In genomic region chr6:168163096-168163731, GRCh38 we compare ENCODE assay signal across 14 cellular contexts.
DNase-seq lines count a peak whose midpoint lies in the region; ATAC-seq lines count a peak whose summit lies in the region.
"Had no signal": no experiment of that assay in that cellular context is flagged by ENCODE, and none has a peak within 500 bp of the region (broad histone marks: within the 10 kb centered on the region; RNA-seq: fewer than 3 reads in every experiment).

No MANE protein-coding gene starts in this region.

- H3K9me3 ChIP-seq in effector memory CD4-positive, alpha-beta T cell (ENCODE audit: control insufficient read depth, low read length), result no peaks in the 10 kb centered on the region
- H3K9me3 ChIP-seq: esophagus squamous epithelium had no signal

- H3K36me3 ChIP-seq in effector memory CD4-positive, alpha-beta T cell (ENCODE audit: control insufficient read depth, insufficient read depth, low read length), result no peaks in the 10 kb centered on the region
- H3K36me3 ChIP-seq: BLaER1, esophagus squamous epithelium had no signal

- no peak overlapping the region for H3K4me3 ChIP-seq in effector memory CD4-positive, alpha-beta T cell (ENCODE audit: insufficient read depth, low read depth, low read length, poor library complexity, severe bottlenecking)
- H3K4me3 ChIP-seq: BLaER1, esophagus squamous epithelium had no signal

- DNase-seq in Ammon's horn (ENCODE audit: low spot score) (peak; percentile 30), SK-N-DZ (ENCODE audit: low spot score) (peak; percentile 66), globus pallidus (ENCODE audit: low spot score) (peak; percentile 30), pons (ENCODE audit: low spot score) (peak; percentile 53), SW480 (ENCODE audit: low spot score) (no peak), NCI-H1417 treated with DMSO at 0.1 percent for 48 hours (lab: John Stamatoyannopoulos, UW) (no peak)
- DNase-seq in effector memory CD4-positive, alpha-beta T cell, result no peak
- DNase-seq: activated gamma-delta T cell treated with Interleukin-2 at 50 U/mL for 16 hours, EL, esophagus squamous epithelium, NCI-H2171 treated with DMSO at 0.1 percent for 48 hours, T-helper 2 cell had no signal

- no peaks in the 10 kb centered on the region for H3K27me3 ChIP-seq in effector memory CD4-positive, alpha-beta T cell (replicated peaks; ENCODE audit: control insufficient read depth, insufficient read depth, low read length, poor library complexity, severe bottlenecking)
- H3K27me3 ChIP-seq: BLaER1 had no signal

- H3K27ac ChIP-seq in effector memory CD4-positive, alpha-beta T cell (ENCODE audit: insufficient read depth, low read length, poor library complexity, severe bottlenecking), result no peak overlapping the region
- H3K27ac ChIP-seq: BLaER1, esophagus squamous epithelium had no signal

- no peak for ATAC-seq in HG03457 (IDR thresholded peaks at IDR 0.05; ENCODE audit: unreplicated experiment)

- H3K4me1 ChIP-seq in effector memory CD4-positive, alpha-beta T cell (ENCODE audit: control insufficient read depth, insufficient read depth, low read length, poor library complexity, severe bottlenecking), result no peaks in the 10 kb centered on the region

Comparison
In these comparisons a context has a peak if more than half of its experiments do, and no peak if none do; other contexts are left out.
1. DNase-seq: peak in Ammon's horn (single experiment), SK-N-DZ (single experiment), globus pallidus (single experiment) and pons (single experiment); none in SW480 (single experiment), NCI-H1417 treated with DMSO at 0.1 percent for 48 hours (single experiment) and effector memory CD4-positive, alpha-beta T cell (0 of 3).